ENCODE assay signal across 10 cellular contexts in genomic region chr2:195612515-195613495, GRCh38. TPM values are rescaled to one million over a fixed set of nuclear protein-coding genes. Genes with fewer than 3 reads are reported as not detected.
DNase-seq lines count a peak whose midpoint lies in the region; ATAC-seq and TF ChIP-seq lines count a peak whose summit lies in the region.
"Had no signal": no experiment of that assay in that cellular context is flagged by ENCODE, and none has a peak within 500 bp of the region (broad histone marks: within the 10 kb centered on the region; RNA-seq: fewer than 3 reads in every experiment).

No MANE protein-coding gene starts in this region.

- no peak overlapping the region for H3K4me3 ChIP-seq in skin epidermis

- no peak overlapping the region for H3K4me3 Mint-ChIP-seq in activated CD8-positive, alpha-beta memory T cell treated with anti-CD3 and anti-CD28 coated beads, Interleukin-2, amount 10 ng/mL, durations not matched to agents 7 days and 5 days

- POLR2A ChIA-PET in HEK293T (lab: Yijun Ruan, JAX): interaction anchor here (1.2 kb wide), 1 partner anchor 44 kb away, joined by 3 read pairs; the partner anchor contains the start of gene SLC39A10

- no peak overlapping the region for H3K27ac Mint-ChIP-seq in activated CD8-positive, alpha-beta memory T cell treated with anti-CD3 and anti-CD28 coated beads, Interleukin-2, amount 10 ng/mL, durations not matched to agents 7 days and 5 days

- no peak for ATAC-seq in activated CD8-positive, alpha-beta memory T cell treated with anti-CD3 and anti-CD28 coated beads, Interleukin-2, amount 10 ng/mL, durations not matched to agents 7 days and 5 days
- no peak for ATAC-seq in GM18867 (IDR thresholded peaks at IDR 0.05; ENCODE audit: unreplicated experiment)

- peaks cover 1% of the 10 kb centered on the region for H3K36me3 Mint-ChIP-seq in activated CD8-positive, alpha-beta memory T cell treated with anti-CD3 and anti-CD28 coated beads, Interleukin-2, amount 10 ng/mL, durations not matched to agents 7 days and 5 days

- no peaks in the 10 kb centered on the region for H3K9me3 Mint-ChIP-seq in activated CD8-positive, alpha-beta memory T cell treated with anti-CD3 and anti-CD28 coated beads, Interleukin-2, amount 10 ng/mL, durations not matched to agents 7 days and 5 days (ENCODE audit: low read depth)

- H3K4me1 Mint-ChIP-seq in activated CD8-positive, alpha-beta memory T cell treated with anti-CD3 and anti-CD28 coated beads, Interleukin-2, amount 10 ng/mL, durations not matched to agents 7 days and 5 days: peaks cover 6% of the 10 kb centered on the region

- no peaks in the 10 kb centered on the region for H3K27me3 Mint-ChIP-seq in activated CD8-positive, alpha-beta memory T cell treated with anti-CD3 and anti-CD28 coated beads, Interleukin-2, amount 10 ng/mL, durations not matched to agents 7 days and 5 days

- peak overlapping the region in 12 of 21 experiments; percentile 0 to 64 (median 46) for H3K27ac ChIP-seq in skin epidermis

- DNase-seq in HEK293T (ENCODE audit: extremely low spot score): peak; percentile 19
- DNase-seq in astrocyte of the hippocampus (ENCODE audit: low read depth, low spot score): peak; percentile 89
- DNase-seq in iPS DF 19.7 (ENCODE audit: low read depth, low spot score): peak; percentile 96
- DNase-seq in activated CD8-positive, alpha-beta memory T cell treated with anti-CD3 and anti-CD28 coated beads, Interleukin-2, amount 10 ng/mL, durations not matched to agents 7 days and 5 days: no peak
- DNase-seq in C1 segment of cervical spinal cord (lab: John Stamatoyannopoulos, UW): no peak
- no peak for DNase-seq in NCI-H146 (lab: John Stamatoyannopoulos, UW)
- DNase-seq: NCI-H2227 treated with DMSO at 0.1 percent for 48 hours; stimulated activated CD4-positive, alpha-beta T cell treated with anti-CD3 and anti-CD28 coated beads, Interleukin-2, amount 100 ng/mL, for 24 hours had no signal

- CTCF ChIA-PET in HEK293T (lab: Yijun Ruan, JAX): no interaction called here
- CTCF ChIA-PET in activated CD8-positive, alpha-beta memory T cell treated with anti-CD3 and anti-CD28 coated beads, Interleukin-2, amount 10 ng/mL, durations not matched to agents 7 days and 5 days (lab: Charles Lee): interaction anchor here (0.7 kb wide), 1 partner anchor 10 kb away, joined by 3 read pairs; no protein-coding TSS in a partner anchor

TF ChIP-seq in HEK293T, 16 proteins besides CTCF, POLR2A, EP300 and RAD21:
- no peak for TF ChIP-seq FOXK2 (IDR thresholded peaks at IDR 0.05)
- TF ChIP-seq FOXM1 (IDR thresholded peaks at IDR 0.05; ENCODE audit: borderline replicate concordance): no peak
- no peak for TF ChIP-seq LEF1 (IDR thresholded peaks at IDR 0.05; ENCODE audit: borderline replicate concordance)
- TF ChIP-seq, protein P1, sequence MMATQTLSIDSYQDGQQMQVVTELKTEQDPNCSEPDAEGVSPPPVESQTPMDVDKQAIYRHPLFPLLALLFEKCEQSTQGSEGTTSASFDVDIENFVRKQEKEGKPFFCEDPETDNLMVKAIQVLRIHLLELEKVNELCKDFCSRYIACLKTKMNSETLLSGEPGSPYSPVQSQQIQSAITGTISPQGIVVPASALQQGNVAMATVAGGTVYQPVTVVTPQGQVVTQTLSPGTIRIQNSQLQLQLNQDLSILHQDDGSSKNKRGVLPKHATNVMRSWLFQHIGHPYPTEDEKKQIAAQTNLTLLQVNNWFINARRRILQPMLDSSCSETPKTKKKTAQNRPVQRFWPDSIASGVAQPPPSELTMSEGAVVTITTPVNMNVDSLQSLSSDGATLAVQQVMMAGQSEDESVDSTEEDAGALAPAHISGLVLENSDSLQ (IDR thresholded peaks at IDR 0.05): no peak
- no peak for TF ChIP-seq SUZ12 (IDR thresholded peaks at IDR 0.05)
- TF ChIP-seq ZNF384 (IDR thresholded peaks at IDR 0.05): no peak

RNA-seq across cellular contexts. Expression of gene SLC39A10, which starts 44.2 kb away (rescaled TPM):
- 10 to 100 TPM; 29.4 to 40.3 TPM for total RNA-seq in activated CD8-positive, alpha-beta memory T cell treated with anti-CD3 and anti-CD28 coated beads, Interleukin-2, amount 10 ng/mL, durations not matched to agents 7 days and 5 days

Comparison
In these comparisons a context has a peak if more than half of its experiments do, and no peak if none do; other contexts are left out.
1. DNase-seq: peak in HEK293T (single experiment), astrocyte of the hippocampus (single experiment) and iPS DF 19.7 (single experiment); none in activated CD8-positive, alpha-beta memory T cell treated with anti-CD3 and anti-CD28 coated beads, Interleukin-2, amount 10 ng/mL, durations not matched to agents 7 days and 5 days (single experiment), C1 segment of cervical spinal cord (0 of 14) and NCI-H146 (single experiment).